ENCODE assay signal across 26 cellular contexts in genomic region chr1:5844442-5844841, GRCh38.
"Had no signal": no experiment of that assay in that cellular context is flagged by ENCODE, and none has a peak within 500 bp of the region (broad histone marks: within the 10 kb centered on the region; RNA-seq: fewer than 3 reads in every experiment).

No MANE protein-coding gene starts in this region.

- FAIRE-seq: endometrium, islet of Langerhans, keratinocyte had no signal

- H3K27ac ChIP-seq: colonic mucosa, epithelial cell of prostate, esophagus squamous epithelium, gastrocnemius medialis, heart right ventricle, left lung had no signal

- H3K9me3 ChIP-seq: colonic mucosa, esophagus squamous epithelium, gastrocnemius medialis, heart right ventricle, left lung had no signal

- H3K36me3 ChIP-seq: colonic mucosa, esophagus squamous epithelium, gastrocnemius medialis, heart right ventricle, left lung had no signal

- H3K27me3 ChIP-seq: colonic mucosa, gastrocnemius medialis had no signal

- DNase-seq: colonic mucosa; cortex of kidney; effector CD8-positive, alpha-beta T cell; effector memory CD8-positive, alpha-beta T cell; endodermal cell; erythroblast; esophagus squamous epithelium; foreskin fibroblast; foreskin melanocyte; gastrocnemius medialis; glutamatergic neuron; heart right ventricle; hippocampal formation; left cardiac atrium; left lung; left ventricle myocardium superior; mammary epithelial cell; mesendoderm; midbrain; naive thymus-derived CD4-positive, alpha-beta T cell had no signal

- H3K4me1 ChIP-seq: colonic mucosa, esophagus squamous epithelium, gastrocnemius medialis, heart right ventricle, left lung had no signal

- ATAC-seq: effector memory CD8-positive, alpha-beta T cell; esophagus mucosa; gastrocnemius medialis; heart right ventricle; left cardiac atrium; left lung; left ventricle myocardium superior; naive thymus-derived CD4-positive, alpha-beta T cell had no signal

- H3K4me3 ChIP-seq: colonic mucosa, esophagus squamous epithelium, gastrocnemius medialis, heart right ventricle, left lung, lung had no signal
